Comparison of ENCODE assay signal across 8 cellular contexts in genomic region chr12:76878899-76879709, GRCh38. TPM values are rescaled to one million over a fixed set of nuclear protein-coding genes. Genes with fewer than 3 reads are reported as not detected.
DNase-seq lines count a peak whose midpoint lies in the region; ATAC-seq and TF ChIP-seq lines count a peak whose summit lies in the region.

Gene CSRP2 (minus strand): TSS chr12:76879019. CDS start chr12:76866260, 12,759 bp downstream.

- intact Hi-C loops in adrenal gland (cut with DNase I) (no loop called here), heart right ventricle (cut with DNase I) (loop anchor here in 1 of 10 donors (5.0 kb wide), 1 partner anchor 133 kb away; no protein-coding TSS in a partner anchor), upper lobe of right lung (cut with DNase I) (no loop called here)

- TF ChIP-seq CTCF in GM10248 (IDR thresholded peaks at IDR 0.05; ENCODE audit: control extremely low read depth, extremely low read depth, low read depth, missing control alignments) = no peak
- peak; percentile 16 for TF ChIP-seq CTCF in HFF-Myc (IDR thresholded peaks at IDR 0.05; ENCODE audit: low read depth, low read length, missing control alignments)
- TF ChIP-seq CTCF in SU-DHL-6 (IDR thresholded peaks at IDR 0.05; ENCODE audit: insufficient read depth, low read length, poor library complexity, severe bottlenecking) = no peak
- peak in 4 of 6 experiments; percentile 16 to 42 (median 34) for TF ChIP-seq CTCF in adrenal gland (IDR thresholded peaks at IDR 0.05)
- peak in 5 of 9 donors; percentile 17 to 44 (median 29) for TF ChIP-seq CTCF in heart right ventricle (IDR thresholded peaks at IDR 0.05)
- TF ChIP-seq CTCF in upper lobe of right lung (IDR thresholded peaks at IDR 0.05) = peak; percentile 39

- POLR2A ChIA-PET in GM10248 (lab: Yijun Ruan, JAX) = no interaction called here

- no peaks in the 10 kb centered on the region for H3K36me3 ChIP-seq in SU-DHL-6 (ENCODE audit: low read length)
- no peaks in the 10 kb centered on the region for H3K36me3 ChIP-seq in adrenal gland (replicated peaks in 1 of 2)
- no peaks in the 10 kb centered on the region for H3K36me3 ChIP-seq in heart right ventricle
- no peaks in the 10 kb centered on the region for H3K36me3 ChIP-seq in upper lobe of right lung

- H3F3A ChIP-seq in SU-DHL-6 (ENCODE audit: insufficient read depth) = no peaks in the 10 kb centered on the region

- WGBS in adrenal gland, 4 donors = 1 to 2% (median 1%) methylated on average over 15 to 71 of the region's 71 CpGs
- WGBS in heart right ventricle, 2 donors = 1% methylated on average over 67 to 71 of the region's 71 CpGs

- H3K9me3 ChIP-seq in SU-DHL-6 (ENCODE audit: insufficient read depth, low read length) = no peaks in the 10 kb centered on the region
- H3K9me3 ChIP-seq in adrenal gland (replicated peaks in 1 of 3) = no peaks in the 10 kb centered on the region
- H3K9me3 ChIP-seq in heart right ventricle = peaks cover 0 to 14% (median 0%) of the 10 kb centered on the region in 11 donors
- no peaks in the 10 kb centered on the region for H3K9me3 ChIP-seq in upper lobe of right lung

- no peaks in the 10 kb centered on the region for H3K79me2 ChIP-seq in SU-DHL-6 (ENCODE audit: insufficient read depth, low read length)

- ATAC-seq in heart right ventricle (peak; percentile 95 to 98 (median 96)), upper lobe of right lung (peak; percentile 97)

- peak within 1 kb of the TSS; percentile 74 for H3K4me3 ChIP-seq in HFF-Myc (replicated peaks; ENCODE audit: low read depth, low read length)
- H3K4me3 ChIP-seq in SU-DHL-6 (ENCODE audit: insufficient read depth, low read length, poor library complexity, severe bottlenecking) = peak within 1 kb of the TSS; percentile 58
- peak within 1 kb of the TSS; percentile 3 to 71 (median 40) for H3K4me3 ChIP-seq in adrenal gland
- H3K4me3 ChIP-seq in heart right ventricle = peak within 1 kb of the TSS; percentile 62 to 89 (median 78)
- peak within 1 kb of the TSS; percentile 75 for H3K4me3 ChIP-seq in upper lobe of right lung

- DNase-seq in GM10248 (ENCODE audit: extremely low spot score) (peak; percentile 89), HFF-Myc (ENCODE audit: extremely low read depth, low read depth) (peak; percentile 41), NCI-H1105 (lab: John Stamatoyannopoulos, UW) (peak; percentile 85), adrenal gland (peak; percentile 81 to 88 (median 87)), heart right ventricle (peak; percentile 88 to 92), pons (ENCODE audit: low spot score) (peak; percentile 48), upper lobe of right lung (peak; percentile 93)

- TF ChIP-seq POLR2A in adrenal gland (IDR thresholded peaks at IDR 0.05) = peak; percentile 63 to 69

- no peaks in the 10 kb centered on the region for H3K27me3 ChIP-seq in SU-DHL-6 (ENCODE audit: low read length)
- no peaks in the 10 kb centered on the region for H3K27me3 ChIP-seq in adrenal gland
- peaks cover 0 to 40% (median 0%) of the 10 kb centered on the region in 7 donors for H3K27me3 ChIP-seq in heart right ventricle
- no peaks in the 10 kb centered on the region for H3K27me3 ChIP-seq in upper lobe of right lung

- H3K4me1 ChIP-seq in adrenal gland (replicated peaks in 1 of 2) = peaks cover 0 to 14% of the 10 kb centered on the region in 2 donors
- peaks cover 0 to 40% (median 22%) of the 10 kb centered on the region in 9 donors for H3K4me1 ChIP-seq in heart right ventricle
- no peaks in the 10 kb centered on the region for H3K4me1 ChIP-seq in upper lobe of right lung

- H3K9ac ChIP-seq in SU-DHL-6 (ENCODE audit: low read length) = peak within 1 kb of the TSS; percentile 51

- peak within 1 kb of the TSS; percentile 78 for H3K4me2 ChIP-seq in SU-DHL-6 (ENCODE audit: low read depth, low read length, poor library complexity, severe bottlenecking)

- CTCF ChIA-PET in GM10248 (lab: Yijun Ruan, JAX) = no interaction called here

- no peak within 1 kb of the TSS for H3K27ac ChIP-seq in SU-DHL-6 (ENCODE audit: low read depth, low read length)
- peak within 1 kb of the TSS in 4 of 5 donors; percentile 16 to 86 (median 78) for H3K27ac ChIP-seq in adrenal gland
- H3K27ac ChIP-seq in heart right ventricle = peak within 1 kb of the TSS; percentile 83 to 96 (median 92)
- H3K27ac ChIP-seq in upper lobe of right lung = peak within 1 kb of the TSS; percentile 90

- H3K9me2 ChIP-seq in SU-DHL-6 (replicated peaks; ENCODE audit: insufficient read depth, low read length) = no peaks in the 10 kb centered on the region

- H4K20me1 ChIP-seq in SU-DHL-6 (ENCODE audit: low read depth, low read length) = no peaks in the 10 kb centered on the region

- H2AFZ ChIP-seq in SU-DHL-6 (ENCODE audit: low read depth, low read length, severe bottlenecking) = peak within 1 kb of the TSS; percentile 98

RNA-seq across cellular contexts. Expression of gene CSRP2, which starts in this region (rescaled TPM):
- total RNA-seq in adrenal gland (1 to 10 TPM in 7 of 8 donors, under 1 TPM in 1; 0.61 to 7.3 (median 5.0) TPM), heart right ventricle (10 to 100 TPM in 9 of 10 donors, 1 to 10 TPM in 1; 9.7 to 43.5 (median 19.7) TPM), upper lobe of right lung (28.5 TPM)
- polyA plus RNA-seq in adrenal gland (10 to 100 TPM in 1 of 3 donors, 1 to 10 TPM in 2; 6.4 to 19.5 (median 7.2) TPM), heart right ventricle (10 to 100 TPM; 20.8 to 46.3 TPM)

Comparison
In these comparisons a context has a peak if more than half of its experiments do, and no peak if none do; other contexts are left out.
1. DNase-seq: peak in every context shown above with its lines; median percentile 93 in upper lobe of right lung; 90 in heart right ventricle; 89 in GM10248; 87 in adrenal gland; 85 in NCI-H1105; 48 in pons; 41 in HFF-Myc.
2. CTCF ChIP-seq: peak in HFF-Myc (single experiment), adrenal gland (4 of 6), heart right ventricle (5 of 9) and upper lobe of right lung (single experiment); none in GM10248 (single experiment) and SU-DHL-6 (single experiment).
3. Peak in every context shown above with its lines, with median percentiles within 50 percentile points of each other: H3K4me3 ChIP-seq.